8 cellular contexts compared by ENCODE assay signal in the genomic region with DNA sequence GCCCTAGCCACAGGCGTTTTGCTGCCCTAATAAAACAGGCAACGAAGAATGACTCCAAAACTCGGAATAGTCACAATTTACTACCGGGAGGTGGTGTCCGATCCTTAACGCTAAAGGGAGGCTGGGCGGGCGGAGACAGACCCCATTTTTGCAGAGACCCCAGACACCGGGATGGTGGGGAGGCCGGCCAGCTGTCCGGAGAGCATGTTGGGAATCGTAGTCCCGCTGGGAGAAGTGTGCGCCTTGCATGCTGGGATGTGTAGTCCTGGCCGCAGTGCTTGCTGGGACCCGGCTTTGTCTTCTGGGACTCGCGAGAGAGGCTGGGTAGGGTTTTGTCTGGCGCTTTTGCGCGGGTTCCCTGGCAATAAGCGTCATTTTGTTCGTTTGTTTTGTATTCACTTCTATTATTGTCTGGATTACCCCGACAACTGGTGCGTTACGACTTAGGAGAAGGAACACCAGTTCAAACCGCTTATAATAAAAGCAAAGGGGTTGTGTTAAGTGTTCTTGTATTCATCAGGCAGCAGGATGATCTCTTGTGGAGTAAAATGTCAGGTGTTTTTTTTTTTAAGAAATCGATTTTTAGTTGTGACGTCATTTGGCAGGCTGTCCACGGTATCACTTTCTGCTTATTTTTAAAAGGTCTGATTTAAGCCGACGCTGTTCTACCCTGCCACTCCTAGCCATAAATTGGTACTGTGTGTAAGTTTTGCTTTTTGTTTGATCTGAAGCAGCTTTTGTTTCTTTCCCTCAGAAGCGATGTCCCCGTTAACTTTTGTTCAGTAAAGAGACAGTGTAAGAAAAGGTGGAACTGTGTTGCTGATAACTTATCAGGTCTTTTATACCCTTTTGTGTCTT. TPM values are rescaled to one million over a fixed set of nuclear protein-coding genes. Genes with fewer than 3 reads are reported as not detected.
DNase-seq lines count a peak whose midpoint lies in the region; ATAC-seq and TF ChIP-seq lines count a peak whose summit lies in the region.

No MANE protein-coding gene starts in this region.

- TF ChIP-seq CTCF in OCI-LY3 (IDR thresholded peaks at IDR 0.05; ENCODE audit: low read depth, low read length) (no peak), epithelial cell of proximal tubule (conservative IDR thresholded peaks at IDR 0.05; ENCODE audit: low read depth, low read length) (no peak), mucosa of descending colon (IDR thresholded peaks at IDR 0.05) (no peak)

- DNase-seq in DMS114 treated with DMSO at 0.1 percent for 48 hours (lab: John Stamatoyannopoulos, UW; ENCODE audit: unreplicated experiment) (peak; percentile 88), HuH-7.5 (ENCODE audit: low spot score) (peak; percentile 69), activated T-cell treated with anti-CD3 and anti-CD28 coated beads for 48 hours (ENCODE audit: low read depth) (peak; percentile 86), epithelial cell of proximal tubule (ENCODE audit: low read depth) (peak; percentile 90), mucosa of descending colon (peak; percentile 95 to 98 (median 98))
- peak; percentile 90 for DNase-seq in stimulated activated CD8-positive, alpha-beta memory T cell treated with anti-CD3 and anti-CD28 coated beads, Interleukin-4, amount 100 ng/mL, for 24 hours (ENCODE audit: low read depth)

- ATAC-seq in GM21528 (IDR thresholded peaks at IDR 0.05; ENCODE audit: low FRiP score, unreplicated experiment) (peak; percentile 89), mucosa of descending colon (peak; percentile 95)

- H3K36me3 ChIP-seq in OCI-LY3 (replicated peaks; ENCODE audit: low read depth, low read length) (peaks cover 6% of the 10 kb centered on the region), mucosa of descending colon (ENCODE audit: low read depth) (no peaks in the 10 kb centered on the region)

- H3K4me1 ChIP-seq in OCI-LY3 (ENCODE audit: low read length) (peaks cover 23% of the 10 kb centered on the region), mucosa of descending colon (ENCODE audit: low read depth) (peaks cover 19% of the 10 kb centered on the region)

- no peaks in the 10 kb centered on the region for H3K27me3 ChIP-seq in OCI-LY3 (ENCODE audit: low read depth, low read length)

- H4K20me1 ChIP-seq in OCI-LY3 (ENCODE audit: insufficient read depth, low read length), result peaks cover 20% of the 10 kb centered on the region

- H2AFZ ChIP-seq in OCI-LY3 (ENCODE audit: low read depth, low read length), result peak overlapping the region; percentile 97

- H3K79me2 ChIP-seq in OCI-LY3 (ENCODE audit: low read length), result peaks cover 44% of the 10 kb centered on the region

- H3K9ac ChIP-seq in OCI-LY3 (ENCODE audit: low read length), result peak overlapping the region; percentile 84

- peak overlapping the region; percentile 59 for H3K27ac ChIP-seq in OCI-LY3 (ENCODE audit: low read length)

- H3K4me3 ChIP-seq in OCI-LY3 (ENCODE audit: low read length) (peak overlapping the region; percentile 86), epithelial cell of proximal tubule (ENCODE audit: low read depth, low read length) (peak overlapping the region; percentile 88), mucosa of descending colon (peak overlapping the region; percentile 73)

- intact Hi-C loops in mucosa of descending colon (cut with DNase I, micrococcal nuclease), result no loop called here

- H3K4me2 ChIP-seq in OCI-LY3 (ENCODE audit: low read length), result peak overlapping the region; percentile 94

- no peaks in the 10 kb centered on the region for H3K9me3 ChIP-seq in OCI-LY3 (ENCODE audit: insufficient read depth, low read length)
- no peaks in the 10 kb centered on the region for H3K9me3 ChIP-seq in mucosa of descending colon

RNA-seq across cellular contexts. Expression of a gene that starts 0.7 kb away (rescaled TPM):
- total RNA-seq in epithelial cell of proximal tubule (50.9 and 68.9 TPM in 2 replicates), mucosa of descending colon (10 to 100 TPM; 24.3 to 80.0 (median 44.0) TPM)

RNA-seq across cellular contexts. Expression of a gene that starts 37.4 kb away (rescaled TPM):
- 5.8 and 7.7 TPM in 2 replicates for total RNA-seq in epithelial cell of proximal tubule
- 1 to 10 TPM; 3.1 to 5.1 (median 4.0) TPM for total RNA-seq in mucosa of descending colon

Comparison
In these comparisons a context has a peak if more than half of its experiments do, and no peak if none do; other contexts are left out.
1. Peak in every context shown above with its lines: DNase-seq, ATAC-seq, H3K4me3 ChIP-seq and H3K27ac ChIP-seq.